In genomic region chr19:28345811-28346210, GRCh38 we compare ENCODE assay signal across 26 cellular contexts.
"Had no signal": no experiment of that assay in that cellular context is flagged by ENCODE, and none has a peak within 500 bp of the region (broad histone marks: within the 10 kb centered on the region; RNA-seq: fewer than 3 reads in every experiment).

No MANE protein-coding gene starts in this region.

- H3K27me3 Mint-ChIP-seq: stimulated activated naive CD8-positive, alpha-beta T cell treated with anti-CD3 and anti-CD28 coated beads, Interleukin-15, Interleukin-2, amounts not matched to agents 100 ng/mL and 50 ng/mL, for 24 hours had no signal

- H3K4me1 ChIP-seq: left lung, lower lobe of right lung, prostate gland, spleen, suprapubic skin, tibial artery, uterus had no signal

- H3K9me3 Mint-ChIP-seq: immature natural killer cell, natural killer cell, type B pancreatic cell had no signal

- H3K4me1 Mint-ChIP-seq: immature natural killer cell; naive B cell; natural killer cell; stimulated activated effector memory CD8-positive, alpha-beta T cell treated with anti-CD3 and anti-CD28 coated beads, Interleukin-12 subunit alpha, Interleukin-12 subunit beta, amount 100 ng/mL, for 72 hours had no signal

- H3K27me3 ChIP-seq: left lung, ovary, spleen, tibial artery, uterus had no signal

- H3K4me3 ChIP-seq: left lung, lower lobe of right lung, ovary, prostate gland, spleen, suprapubic skin, thoracic aorta, tibial artery, uterus had no signal

- H3K27ac ChIP-seq: left lung, lower lobe of right lung, ovary, prostate gland, spleen, suprapubic skin, thoracic aorta, tibial artery, uterus had no signal

- DNase-seq: hypothalamus; immature natural killer cell; kidney; left colon; left lung; lower lobe of right lung; mammary epithelial cell; mesenchymal stem cell; naive B cell; natural killer cell; ovary; retina; right cardiac atrium; small intestine; spleen; stimulated activated CD4-positive, alpha-beta T cell treated with anti-CD3 and anti-CD28 coated beads, Interleukin-4, amount 100 ng/mL, for 24 hours; stimulated activated naive CD4-positive, alpha-beta T cell; tibial artery; uterus had no signal

- H3K36me3 Mint-ChIP-seq: natural killer cell; stimulated activated effector memory CD8-positive, alpha-beta T cell treated with anti-CD3 and anti-CD28 coated beads, Interleukin-12 subunit alpha, Interleukin-12 subunit beta, amount 100 ng/mL, for 72 hours; type B pancreatic cell had no signal

- H3K9me3 ChIP-seq: lower lobe of right lung, prostate gland, thoracic aorta, tibial artery, uterus had no signal

- ATAC-seq: left colon; left lung; lower lobe of right lung; natural killer cell; right cardiac atrium; sciatic nerve; stimulated activated effector memory CD8-positive, alpha-beta T cell treated with anti-CD3 and anti-CD28 coated beads, Interleukin-12 subunit alpha, Interleukin-12 subunit beta, amount 100 ng/mL, for 72 hours had no signal

- H3K27ac Mint-ChIP-seq: naive B cell; natural killer cell; stimulated activated effector memory CD8-positive, alpha-beta T cell treated with anti-CD3 and anti-CD28 coated beads, Interleukin-12 subunit alpha, Interleukin-12 subunit beta, amount 100 ng/mL, for 72 hours; stimulated activated naive CD8-positive, alpha-beta T cell treated with anti-CD3 and anti-CD28 coated beads, Interleukin-15, Interleukin-2, amounts not matched to agents 100 ng/mL and 50 ng/mL, for 24 hours; type B pancreatic cell had no signal

- H3K4me3 Mint-ChIP-seq: immature natural killer cell; natural killer cell; stimulated activated effector memory CD8-positive, alpha-beta T cell treated with anti-CD3 and anti-CD28 coated beads, Interleukin-12 subunit alpha, Interleukin-12 subunit beta, amount 100 ng/mL, for 72 hours; stimulated activated naive CD8-positive, alpha-beta T cell treated with anti-CD3 and anti-CD28 coated beads, Interleukin-15, Interleukin-2, amounts not matched to agents 100 ng/mL and 50 ng/mL, for 24 hours; type B pancreatic cell had no signal

- H3K36me3 ChIP-seq: left lung, lower lobe of right lung, ovary, prostate gland, spleen, suprapubic skin, thoracic aorta, tibial artery, uterus had no signal
